Comparison of ENCODE assay signal across 1 cellular context in genomic region chr3:172181936-172182708, GRCh38.
TF ChIP-seq lines count a peak whose summit lies in the region.

No MANE protein-coding gene starts in this region.

TF ChIP-seq in H1, 55 proteins besides CTCF, POLR2A, EP300 and RAD21 (continued from another document):
- TF ChIP-seq CHD7 (IDR thresholded peaks at IDR 0.05; ENCODE audit: insufficient replicate concordance, low read length), result no peak
- TF ChIP-seq HDAC2 (IDR thresholded peaks at IDR 0.05; ENCODE audit: borderline replicate concordance in 1 of 2, low read depth in 2 of 2, low read length in 2 of 2), result no peak
- TF ChIP-seq CTBP2 (IDR thresholded peaks at IDR 0.05; ENCODE audit: borderline replicate concordance, insufficient read depth, insufficient read length, low read length), result no peak
- no peak for TF ChIP-seq HDAC6 (IDR thresholded peaks at IDR 0.05; ENCODE audit: low read depth, low read length)
- no peak for TF ChIP-seq SRF (IDR thresholded peaks at IDR 0.05; ENCODE audit: low read depth, low read length)
- TF ChIP-seq KDM4A (IDR thresholded peaks at IDR 0.05; ENCODE audit: low read depth, low read length, severe bottlenecking), result no peak
- no peak for TF ChIP-seq ATF3 (IDR thresholded peaks at IDR 0.05; ENCODE audit: insufficient read depth, low read depth, low read length)
- no peak for TF ChIP-seq EZH2 (IDR thresholded peaks at IDR 0.05; ENCODE audit: low read depth, low read length, severe bottlenecking)
- TF ChIP-seq POLR2AphosphoS5 (IDR thresholded peaks at IDR 0.05; ENCODE audit: low read depth, low read length), result no peak
- no peak for TF ChIP-seq SP4 (IDR thresholded peaks at IDR 0.05; ENCODE audit: low read length)
